In the genomic region with DNA sequence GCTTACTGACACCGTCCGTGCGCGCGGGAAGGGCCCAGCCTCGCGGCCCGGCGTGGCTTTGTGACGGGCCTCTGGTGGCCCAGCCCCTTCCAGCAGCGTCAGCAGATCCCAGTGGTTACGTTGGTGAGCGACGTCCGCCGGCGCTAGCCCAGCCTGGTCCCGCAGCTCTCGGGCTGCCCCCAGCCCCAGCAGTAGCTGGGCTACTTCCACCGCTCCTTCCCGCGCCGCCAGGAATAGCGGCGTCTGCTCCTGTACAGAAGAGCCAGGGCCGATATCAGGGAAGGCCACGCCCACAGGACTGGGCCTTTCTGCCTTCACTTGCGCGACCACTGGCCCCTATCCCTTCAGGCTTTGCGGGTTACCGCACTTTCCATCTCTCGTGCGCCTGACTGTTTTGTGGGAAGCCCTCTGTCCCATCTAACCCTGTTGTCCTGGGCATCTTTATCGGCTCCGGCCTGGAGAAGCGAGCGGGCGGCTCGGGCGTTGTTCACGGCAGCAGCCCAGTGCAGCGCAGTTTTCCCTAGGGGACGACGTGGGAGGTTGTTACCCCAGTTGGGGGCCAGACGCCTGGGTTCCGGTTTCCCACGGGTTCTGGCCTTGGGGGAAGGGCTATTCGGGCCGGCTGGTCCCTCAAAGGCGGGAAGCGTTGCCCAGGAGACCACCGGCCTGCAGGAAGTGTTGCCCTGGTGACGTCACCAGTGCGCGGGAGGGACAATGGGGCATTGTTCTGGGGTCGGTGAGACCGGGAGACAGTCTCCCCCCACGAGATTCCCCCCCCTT, we compare ENCODE assay signal across 1 cellular context.
TF ChIP-seq lines count a peak whose summit lies in the region.

No MANE protein-coding gene starts in this region.

TF ChIP-seq in K562, 482 proteins besides CTCF, POLR2A, EP300 and RAD21 (continued from another document and continues in another):
- TF ChIP-seq, protein P1, sequence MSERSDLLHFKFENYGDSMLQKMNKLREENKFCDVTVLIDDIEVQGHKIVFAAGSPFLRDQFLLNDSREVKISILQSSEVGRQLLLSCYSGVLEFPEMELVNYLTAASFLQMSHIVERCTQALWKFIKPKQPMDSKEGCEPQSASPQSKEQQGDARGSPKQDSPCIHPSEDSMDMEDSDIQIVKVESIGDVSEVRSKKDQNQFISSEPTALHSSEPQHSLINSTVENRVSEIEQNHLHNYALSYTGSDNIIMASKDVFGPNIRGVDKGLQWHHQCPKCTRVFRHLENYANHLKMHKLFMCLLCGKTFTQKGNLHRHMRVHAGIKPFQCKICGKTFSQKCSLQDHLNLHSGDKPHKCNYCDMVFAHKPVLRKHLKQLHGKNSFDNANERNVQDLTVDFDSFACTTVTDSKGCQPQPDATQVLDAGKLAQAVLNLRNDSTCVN (CRISPR knock-in tag; IDR thresholded peaks at IDR 0.05): no peak
- TF ChIP-seq, protein P2, sequence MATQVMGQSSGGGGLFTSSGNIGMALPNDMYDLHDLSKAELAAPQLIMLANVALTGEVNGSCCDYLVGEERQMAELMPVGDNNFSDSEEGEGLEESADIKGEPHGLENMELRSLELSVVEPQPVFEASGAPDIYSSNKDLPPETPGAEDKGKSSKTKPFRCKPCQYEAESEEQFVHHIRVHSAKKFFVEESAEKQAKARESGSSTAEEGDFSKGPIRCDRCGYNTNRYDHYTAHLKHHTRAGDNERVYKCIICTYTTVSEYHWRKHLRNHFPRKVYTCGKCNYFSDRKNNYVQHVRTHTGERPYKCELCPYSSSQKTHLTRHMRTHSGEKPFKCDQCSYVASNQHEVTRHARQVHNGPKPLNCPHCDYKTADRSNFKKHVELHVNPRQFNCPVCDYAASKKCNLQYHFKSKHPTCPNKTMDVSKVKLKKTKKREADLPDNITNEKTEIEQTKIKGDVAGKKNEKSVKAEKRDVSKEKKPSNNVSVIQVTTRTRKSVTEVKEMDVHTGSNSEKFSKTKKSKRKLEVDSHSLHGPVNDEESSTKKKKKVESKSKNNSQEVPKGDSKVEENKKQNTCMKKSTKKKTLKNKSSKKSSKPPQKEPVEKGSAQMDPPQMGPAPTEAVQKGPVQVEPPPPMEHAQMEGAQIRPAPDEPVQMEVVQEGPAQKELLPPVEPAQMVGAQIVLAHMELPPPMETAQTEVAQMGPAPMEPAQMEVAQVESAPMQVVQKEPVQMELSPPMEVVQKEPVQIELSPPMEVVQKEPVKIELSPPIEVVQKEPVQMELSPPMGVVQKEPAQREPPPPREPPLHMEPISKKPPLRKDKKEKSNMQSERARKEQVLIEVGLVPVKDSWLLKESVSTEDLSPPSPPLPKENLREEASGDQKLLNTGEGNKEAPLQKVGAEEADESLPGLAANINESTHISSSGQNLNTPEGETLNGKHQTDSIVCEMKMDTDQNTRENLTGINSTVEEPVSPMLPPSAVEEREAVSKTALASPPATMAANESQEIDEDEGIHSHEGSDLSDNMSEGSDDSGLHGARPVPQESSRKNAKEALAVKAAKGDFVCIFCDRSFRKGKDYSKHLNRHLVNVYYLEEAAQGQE (CRISPR knock-in tag; IDR thresholded peaks at IDR 0.05; ENCODE audit: low read depth): no peak; the same call in 1 of the 2 replicates
- TF ChIP-seq GATAD2A (IDR thresholded peaks at IDR 0.05) (peak; percentile 85; the same call in 1 of the 2 replicates), HNRNPH1 (optimal IDR thresholded peaks at IDR 0.05; ENCODE audit: low read depth, low read length) (no peak), CBFA2T2 (conservative IDR thresholded peaks at IDR 0.05) (no peak), MBD2 (IDR thresholded peaks at IDR 0.05; ENCODE audit: borderline replicate concordance, low read depth) (no peak), CREM (IDR thresholded peaks at IDR 0.05; ENCODE audit: low read depth) (peak; percentile 99), RBM22 (IDR thresholded peaks at IDR 0.05; ENCODE audit: low read depth, low read length, poor library complexity, severe bottlenecking) (peak; percentile 90), FOXJ2 (tag; IDR thresholded peaks at IDR 0.05) (peak; percentile 72; the same call in 1 of the 2 replicates), ZKSCAN3 (CRISPR knock-in tag; IDR thresholded peaks at IDR 0.05) (no peak), ZNF75A (CRISPR knock-in tag; IDR thresholded peaks at IDR 0.05) (no peak), ZFP1 (CRISPR knock-in tag; IDR thresholded peaks at IDR 0.05) (no peak), FOXK1 (CRISPR knock-in tag; IDR thresholded peaks at IDR 0.05; ENCODE audit: borderline replicate concordance) (0 out of 2 replicates have a peak, but pooled peaks have one; percentile 53), MCM5 (IDR thresholded peaks at IDR 0.05; ENCODE audit: low read depth) (no peak), NR1H2 (CRISPR knock-in tag; IDR thresholded peaks at IDR 0.05) (no peak), KLF6 (CRISPR knock-in tag; IDR thresholded peaks at IDR 0.05; ENCODE audit: borderline replicate concordance) (no peak), TGIF2 (CRISPR knock-in tag; IDR thresholded peaks at IDR 0.05) (no peak), RBFOX2 (IDR thresholded peaks at IDR 0.05; ENCODE audit: low read depth, low read length) (peak; percentile 99), MAFF (IDR thresholded peaks at IDR 0.05; ENCODE audit: low read length) (peak; percentile 31; the same call in 1 of the 2 replicates), ZNF695 (CRISPR knock-in tag; IDR thresholded peaks at IDR 0.05) (no peak), ZNF134 (CRISPR knock-in tag; conservative IDR thresholded peaks at IDR 0.05) (no peak), ZNF436 (CRISPR knock-in tag; IDR thresholded peaks at IDR 0.05) (no peak), SMAD1 (IDR thresholded peaks at IDR 0.05; ENCODE audit: low read depth, low read length, partially characterized antibody) (peak; percentile 69), ZNF699 (CRISPR knock-in tag; IDR thresholded peaks at IDR 0.05; ENCODE audit: insufficient replicate concordance) (no peak), ELF1 (tag; IDR thresholded peaks at IDR 0.05) (peak; percentile 74; the same call in 1 of the 2 replicates), SRSF1 (IDR thresholded peaks at IDR 0.05; ENCODE audit: low read depth, low read length) (0 out of 2 replicates have a peak, but pooled peaks have one; percentile 57), EZH2 (IDR thresholded peaks at IDR 0.05; ENCODE audit: borderline replicate concordance, low read depth, low read length) (no peak), TRIM24 (IDR thresholded peaks at IDR 0.05) (peak in 1 of 2 experiments; percentile 11; a peak in 1 of 4 replicates), HNRNPK (IDR thresholded peaks at IDR 0.05; ENCODE audit: low read depth, low read length, poor library complexity, severe bottlenecking) (no peak), RAD51 (IDR thresholded peaks at IDR 0.05; ENCODE audit: borderline replicate concordance, low read depth) (no peak), SIRT6 (IDR thresholded peaks at IDR 0.05; ENCODE audit: low read depth, low read length) (no peak), FIP1L1 (IDR thresholded peaks at IDR 0.05; ENCODE audit: low read depth, low read length, poor library complexity, severe bottlenecking) (peak; percentile 86), CC2D1A (IDR thresholded peaks at IDR 0.05) (no peak), KAT7 (CRISPR knock-in tag; IDR thresholded peaks at IDR 0.05; ENCODE audit: borderline replicate concordance) (0 out of 2 replicates have a peak, but pooled peaks have one; percentile 92), GABPA (tag; conservative IDR thresholded peaks at IDR 0.05; ENCODE audit: low read depth) (peak; percentile 81), SIX5 (IDR thresholded peaks at IDR 0.05; ENCODE audit: borderline replicate concordance in 1 of 2, insufficient read depth in 1 of 2, low read depth in 1 of 2, low read length in 2 of 2) (0 out of 4 replicates have a peak, but pooled peaks of 1 of the 2 experiments have one; percentile 21)
- TF ChIP-seq, protein P3, sequence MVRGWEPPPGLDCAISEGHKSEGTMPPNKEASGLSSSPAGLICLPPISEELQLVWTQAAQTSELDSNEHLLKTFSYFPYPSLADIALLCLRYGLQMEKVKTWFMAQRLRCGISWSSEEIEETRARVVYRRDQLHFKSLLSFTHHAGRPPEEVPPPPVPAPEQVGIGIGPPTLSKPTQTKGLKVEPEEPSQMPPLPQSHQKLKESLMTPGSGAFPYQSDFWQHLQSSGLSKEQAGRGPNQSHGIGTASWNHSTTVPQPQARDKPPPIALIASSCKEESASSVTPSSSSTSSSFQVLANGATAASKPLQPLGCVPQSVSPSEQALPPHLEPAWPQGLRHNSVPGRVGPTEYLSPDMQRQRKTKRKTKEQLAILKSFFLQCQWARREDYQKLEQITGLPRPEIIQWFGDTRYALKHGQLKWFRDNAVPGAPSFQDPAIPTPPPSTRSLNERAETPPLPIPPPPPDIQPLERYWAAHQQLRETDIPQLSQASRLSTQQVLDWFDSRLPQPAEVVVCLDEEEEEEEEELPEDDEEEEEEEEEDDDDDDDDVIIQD (CRISPR knock-in tag; IDR thresholded peaks at IDR 0.05): no peak
- TF ChIP-seq, protein P4, sequence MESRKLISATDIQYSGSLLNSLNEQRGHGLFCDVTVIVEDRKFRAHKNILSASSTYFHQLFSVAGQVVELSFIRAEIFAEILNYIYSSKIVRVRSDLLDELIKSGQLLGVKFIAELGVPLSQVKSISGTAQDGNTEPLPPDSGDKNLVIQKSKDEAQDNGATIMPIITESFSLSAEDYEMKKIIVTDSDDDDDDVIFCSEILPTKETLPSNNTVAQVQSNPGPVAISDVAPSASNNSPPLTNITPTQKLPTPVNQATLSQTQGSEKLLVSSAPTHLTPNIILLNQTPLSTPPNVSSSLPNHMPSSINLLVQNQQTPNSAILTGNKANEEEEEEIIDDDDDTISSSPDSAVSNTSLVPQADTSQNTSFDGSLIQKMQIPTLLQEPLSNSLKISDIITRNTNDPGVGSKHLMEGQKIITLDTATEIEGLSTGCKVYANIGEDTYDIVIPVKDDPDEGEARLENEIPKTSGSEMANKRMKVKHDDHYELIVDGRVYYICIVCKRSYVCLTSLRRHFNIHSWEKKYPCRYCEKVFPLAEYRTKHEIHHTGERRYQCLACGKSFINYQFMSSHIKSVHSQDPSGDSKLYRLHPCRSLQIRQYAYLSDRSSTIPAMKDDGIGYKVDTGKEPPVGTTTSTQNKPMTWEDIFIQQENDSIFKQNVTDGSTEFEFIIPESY (CRISPR knock-in tag; IDR thresholded peaks at IDR 0.05): no peak; the same call in 1 of the 2 replicates
- TF ChIP-seq, protein P5, sequence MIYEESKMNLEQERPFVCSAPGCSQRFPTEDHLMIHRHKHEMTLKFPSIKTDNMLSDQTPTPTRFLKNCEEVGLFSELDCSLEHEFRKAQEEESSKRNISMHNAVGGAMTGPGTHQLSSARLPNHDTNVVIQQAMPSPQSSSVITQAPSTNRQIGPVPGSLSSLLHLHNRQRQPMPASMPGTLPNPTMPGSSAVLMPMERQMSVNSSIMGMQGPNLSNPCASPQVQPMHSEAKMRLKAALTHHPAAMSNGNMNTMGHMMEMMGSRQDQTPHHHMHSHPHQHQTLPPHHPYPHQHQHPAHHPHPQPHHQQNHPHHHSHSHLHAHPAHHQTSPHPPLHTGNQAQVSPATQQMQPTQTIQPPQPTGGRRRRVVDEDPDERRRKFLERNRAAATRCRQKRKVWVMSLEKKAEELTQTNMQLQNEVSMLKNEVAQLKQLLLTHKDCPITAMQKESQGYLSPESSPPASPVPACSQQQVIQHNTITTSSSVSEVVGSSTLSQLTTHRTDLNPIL (CRISPR knock-in tag; IDR thresholded peaks at IDR 0.05): no peak
- TF ChIP-seq, protein P6, sequence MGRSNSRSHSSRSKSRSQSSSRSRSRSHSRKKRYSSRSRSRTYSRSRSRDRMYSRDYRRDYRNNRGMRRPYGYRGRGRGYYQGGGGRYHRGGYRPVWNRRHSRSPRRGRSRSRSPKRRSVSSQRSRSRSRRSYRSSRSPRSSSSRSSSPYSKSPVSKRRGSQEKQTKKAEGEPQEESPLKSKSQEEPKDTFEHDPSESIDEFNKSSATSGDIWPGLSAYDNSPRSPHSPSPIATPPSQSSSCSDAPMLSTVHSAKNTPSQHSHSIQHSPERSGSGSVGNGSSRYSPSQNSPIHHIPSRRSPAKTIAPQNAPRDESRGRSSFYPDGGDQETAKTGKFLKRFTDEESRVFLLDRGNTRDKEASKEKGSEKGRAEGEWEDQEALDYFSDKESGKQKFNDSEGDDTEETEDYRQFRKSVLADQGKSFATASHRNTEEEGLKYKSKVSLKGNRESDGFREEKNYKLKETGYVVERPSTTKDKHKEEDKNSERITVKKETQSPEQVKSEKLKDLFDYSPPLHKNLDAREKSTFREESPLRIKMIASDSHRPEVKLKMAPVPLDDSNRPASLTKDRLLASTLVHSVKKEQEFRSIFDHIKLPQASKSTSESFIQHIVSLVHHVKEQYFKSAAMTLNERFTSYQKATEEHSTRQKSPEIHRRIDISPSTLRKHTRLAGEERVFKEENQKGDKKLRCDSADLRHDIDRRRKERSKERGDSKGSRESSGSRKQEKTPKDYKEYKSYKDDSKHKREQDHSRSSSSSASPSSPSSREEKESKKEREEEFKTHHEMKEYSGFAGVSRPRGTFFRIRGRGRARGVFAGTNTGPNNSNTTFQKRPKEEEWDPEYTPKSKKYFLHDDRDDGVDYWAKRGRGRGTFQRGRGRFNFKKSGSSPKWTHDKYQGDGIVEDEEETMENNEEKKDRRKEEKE (IDR thresholded peaks at IDR 0.05; ENCODE audit: borderline replicate concordance in 1 of 2, control insufficient read depth in 1 of 2, low read depth in 2 of 2, low read length in 1 of 2): 0 out of 4 replicates have a peak, but pooled peaks of 1 of the 2 experiments have one; percentile 29
- TF ChIP-seq, protein P7, sequence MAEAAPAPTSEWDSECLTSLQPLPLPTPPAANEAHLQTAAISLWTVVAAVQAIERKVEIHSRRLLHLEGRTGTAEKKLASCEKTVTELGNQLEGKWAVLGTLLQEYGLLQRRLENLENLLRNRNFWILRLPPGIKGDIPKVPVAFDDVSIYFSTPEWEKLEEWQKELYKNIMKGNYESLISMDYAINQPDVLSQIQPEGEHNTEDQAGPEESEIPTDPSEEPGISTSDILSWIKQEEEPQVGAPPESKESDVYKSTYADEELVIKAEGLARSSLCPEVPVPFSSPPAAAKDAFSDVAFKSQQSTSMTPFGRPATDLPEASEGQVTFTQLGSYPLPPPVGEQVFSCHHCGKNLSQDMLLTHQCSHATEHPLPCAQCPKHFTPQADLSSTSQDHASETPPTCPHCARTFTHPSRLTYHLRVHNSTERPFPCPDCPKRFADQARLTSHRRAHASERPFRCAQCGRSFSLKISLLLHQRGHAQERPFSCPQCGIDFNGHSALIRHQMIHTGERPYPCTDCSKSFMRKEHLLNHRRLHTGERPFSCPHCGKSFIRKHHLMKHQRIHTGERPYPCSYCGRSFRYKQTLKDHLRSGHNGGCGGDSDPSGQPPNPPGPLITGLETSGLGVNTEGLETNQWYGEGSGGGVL (CRISPR knock-in tag; IDR thresholded peaks at IDR 0.05): no peak
